Comparison of ENCODE assay signal across 3 cellular contexts in the genomic region with DNA sequence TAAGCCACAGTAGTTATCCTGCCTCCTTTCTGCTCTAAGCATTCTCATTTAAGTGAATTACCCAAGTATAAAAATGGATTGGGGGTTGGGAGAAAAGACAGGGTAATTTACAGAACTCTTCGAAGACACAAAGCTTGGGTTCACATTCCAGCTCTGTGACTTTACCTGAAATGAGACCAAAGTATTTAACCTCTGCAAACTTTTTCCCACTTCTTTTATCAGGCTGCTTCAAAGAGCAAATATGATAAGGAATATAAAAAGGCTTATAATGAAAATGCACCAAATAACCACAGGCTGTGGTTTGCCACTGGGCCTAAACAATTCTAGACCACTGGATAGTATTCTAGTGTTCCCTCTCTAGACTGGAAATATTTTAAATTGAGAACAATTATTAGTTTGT.
TF ChIP-seq lines count a peak whose summit lies in the region.

No MANE protein-coding gene starts in this region.

TF ChIP-seq in SK-N-SH, 30 proteins besides CTCF, POLR2A, EP300 and RAD21:
- no peak for TF ChIP-seq GABPA (IDR thresholded peaks at IDR 0.05; ENCODE audit: low read depth)
- no peak for TF ChIP-seq TCF12 (IDR thresholded peaks at IDR 0.05)
- no peak for TF ChIP-seq CHD2 (IDR thresholded peaks at IDR 0.05; ENCODE audit: low read length, partially characterized antibody)
- no peak for TF ChIP-seq SMC3 (IDR thresholded peaks at IDR 0.05; ENCODE audit: low read depth, low read length)
- TF ChIP-seq NFIC (IDR thresholded peaks at IDR 0.05; ENCODE audit: borderline replicate concordance), result no peak
- no peak for TF ChIP-seq JUND (IDR thresholded peaks at IDR 0.05)

TF ChIP-seq in SK-N-SH treated with all-trans-retinoic acid at 6 μM for 48 hours, 23 proteins besides CTCF, POLR2A, EP300 and RAD21:
- TF ChIP-seq ZFP3 (CRISPR knock-in tag; IDR thresholded peaks at IDR 0.05), result no peak
- no peak for TF ChIP-seq ESRRG (CRISPR knock-in tag; IDR thresholded peaks at IDR 0.05)
- TF ChIP-seq ZFP30 (CRISPR knock-in tag; IDR thresholded peaks at IDR 0.05), result no peak
- TF ChIP-seq SNAI2 (CRISPR knock-in tag; IDR thresholded peaks at IDR 0.05), result no peak
- no peak for TF ChIP-seq CSDC2 (CRISPR knock-in tag; IDR thresholded peaks at IDR 0.05)
- TF ChIP-seq ZNF8 (CRISPR knock-in tag; IDR thresholded peaks at IDR 0.05), result no peak

TF ChIP-seq in endothelial cell of umbilical vein, 7 proteins besides CTCF, POLR2A, EP300 and RAD21:
- TF ChIP-seq FOS (IDR thresholded peaks at IDR 0.05; ENCODE audit: borderline replicate concordance, insufficient read depth, low read length), result no peak
- TF ChIP-seq JUN (IDR thresholded peaks at IDR 0.05; ENCODE audit: borderline replicate concordance, insufficient read depth, insufficient read length, low read depth), result peak; percentile 1
- TF ChIP-seq POLR2AphosphoS5 (IDR thresholded peaks at IDR 0.05; ENCODE audit: insufficient read depth, low read depth, low read length), result no peak
TF ChIP-seq in endothelial cell of umbilical vein: peak in this region for 1.
